ENCODE assay signal across 8 cellular contexts in genomic region chr4:153222162-153222789, GRCh38. TPM values are rescaled to one million over a fixed set of nuclear protein-coding genes. Genes with fewer than 3 reads are reported as not detected.
A peak's percentile ranks its signal among the peaks of the same experiment; 100 is the strongest.
DNase-seq lines count a peak whose midpoint lies in the region; ATAC-seq and TF ChIP-seq lines count a peak whose summit lies in the region.

No MANE protein-coding gene starts in this region.

- H3K36me3 ChIP-seq in KMS-11 (ENCODE audit: insufficient read depth) (no peaks in the 10 kb centered on the region), stomach (no peaks in the 10 kb centered on the region)

- H3K27me3 ChIP-seq in KMS-11 (ENCODE audit: insufficient read depth, low read depth) (peaks cover 4% of the 10 kb centered on the region; the same call in 1 of the 2 replicates), stomach (no peaks in the 10 kb centered on the region)

- TF ChIP-seq EP300 in stomach (IDR thresholded peaks at IDR 0.05): no peak

- H3K79me2 ChIP-seq in KMS-11 (ENCODE audit: insufficient read depth, low read depth): no peaks in the 10 kb centered on the region

- no peak overlapping the region for H3K4me3 ChIP-seq in KMS-11 (IDR thresholded peaks at IDR 0.05; ENCODE audit: insufficient read depth, low read depth, low read length)
- H3K4me3 ChIP-seq in stomach: peak overlapping the region; percentile 54 to 74 (median 59)

- H3K9ac ChIP-seq in KMS-11: peak overlapping the region; percentile 22; the same call in 1 of the 2 replicates

- H2AFZ ChIP-seq in KMS-11 (ENCODE audit: low read depth): peak overlapping the region; percentile 85

- peak overlapping the region; percentile 86 for H3K27ac Mint-ChIP-seq in endothelial cell (ENCODE audit: unreplicated experiment)

- H3K27me3 Mint-ChIP-seq in endothelial cell (ENCODE audit: unreplicated experiment): peaks cover 9% of the 10 kb centered on the region

- H3K4me2 ChIP-seq in KMS-11: peak overlapping the region; percentile 41

- H3K9me3 ChIP-seq in stomach: no peaks in the 10 kb centered on the region

- H3K27ac ChIP-seq in KMS-11: no peak overlapping the region
- H3K27ac ChIP-seq in stomach: peak overlapping the region; percentile 90 to 98 (median 92)

- peak; percentile 29 for ATAC-seq in GM21528 (IDR thresholded peaks at IDR 0.05; ENCODE audit: low FRiP score, unreplicated experiment)

- H3K36me3 Mint-ChIP-seq in endothelial cell (ENCODE audit: low read depth, unreplicated experiment): no peaks in the 10 kb centered on the region

- H3K4me3 Mint-ChIP-seq in endothelial cell (ENCODE audit: unreplicated experiment): peak overlapping the region; percentile 93

- 1 to 13% (median 4%) methylated on average over 16 to 28 of the region's 28 CpGs for WGBS in stomach, 5 donors

- H3K9me3 Mint-ChIP-seq in endothelial cell (ENCODE audit: unreplicated experiment): no peaks in the 10 kb centered on the region

- intact Hi-C loops in stomach (cut with DNase I; ENCODE audit: low total_unique reads): no loop called here

- no peaks in the 10 kb centered on the region for H4K20me1 ChIP-seq in KMS-11 (ENCODE audit: insufficient read depth)

- H3K4me1 Mint-ChIP-seq in endothelial cell (ENCODE audit: unreplicated experiment): peaks cover 23% of the 10 kb centered on the region

- TF ChIP-seq CTCF in KMS-11 (conservative IDR thresholded peaks at IDR 0.05; ENCODE audit: low read depth, low read length): no peak
- TF ChIP-seq CTCF in endothelial cell (IDR thresholded peaks at IDR 0.05; ENCODE audit: unreplicated experiment): no peak
- no peak for TF ChIP-seq CTCF in stomach (IDR thresholded peaks at IDR 0.05)

- TF ChIP-seq POLR2A in stomach (IDR thresholded peaks at IDR 0.05): no peak

- H3K4me1 ChIP-seq in KMS-11 (ENCODE audit: low read depth, poor library complexity, severe bottlenecking) (no peaks in the 10 kb centered on the region), stomach (peaks cover 10 to 78% (median 53%) of the 10 kb centered on the region in 4 donors)

- DNase-seq in DMS153 (lab: John Stamatoyannopoulos, UW) (peak; percentile 41), endothelial cell (ENCODE audit: low spot score) (peak; percentile 48), lung microvascular endothelial cell (ENCODE audit: low read depth in 2 of 2) (peak; percentile 51 to 85), stomach (peak; percentile 64), SIG-M5 treated with dmso at 0.1 percent for 504 hours (lab: John Stamatoyannopoulos, UW; ENCODE audit: unreplicated experiment) (no peak)
- peak; percentile 10 for DNase-seq in activated CD4-positive, alpha-beta T cell treated with anti-CD3 and anti-CD28 coated beads, Interleukin-2, amount 50 U/mL, for 1 hour

RNA-seq across cellular contexts. Expression of gene TRIM2, which starts 18.0 kb away (rescaled TPM):
- total RNA-seq in endothelial cell (ENCODE audit: unreplicated experiment) (15.4 TPM), lung microvascular endothelial cell (6.5 and 15.7 TPM in 2 replicates), stomach (100 to 1,000 TPM in 2 of 5 donors, 10 to 100 TPM in 3; 38.8 to 327 (median 96.2) TPM)
- 10 to 100 TPM; 11.2 to 26.1 (median 24.8) TPM for polyA plus RNA-seq in stomach
